1 cellular context compared by ENCODE assay signal in the genomic region with DNA sequence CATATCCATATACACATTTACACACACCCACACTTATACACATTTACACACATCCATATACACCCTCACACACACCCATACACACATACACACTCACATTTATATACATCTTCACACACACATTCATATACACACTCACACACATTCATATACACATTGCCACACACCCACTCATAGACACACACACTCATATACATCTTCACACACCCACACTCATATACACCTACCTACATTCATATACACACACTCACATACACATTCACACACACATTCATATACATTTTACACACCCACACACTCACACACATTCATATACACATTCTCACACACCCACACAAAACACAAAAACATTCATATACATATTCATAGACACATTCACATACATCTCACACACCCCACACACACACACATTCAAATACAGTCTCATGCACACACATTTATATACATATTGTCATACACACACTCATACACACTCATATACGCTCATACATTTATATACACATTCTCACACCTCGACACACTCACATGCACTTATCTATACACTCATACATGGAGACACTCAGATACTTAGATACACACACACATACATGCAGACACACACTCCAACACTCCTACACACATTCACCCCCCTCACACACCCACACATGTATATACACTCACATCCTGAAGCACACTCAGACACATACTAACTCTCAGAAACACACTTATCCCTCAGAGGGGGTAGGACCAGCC.
TF ChIP-seq lines count a peak whose summit lies in the region.

No MANE protein-coding gene starts in this region.

TF ChIP-seq in K562, 482 proteins besides CTCF, POLR2A, EP300 and RAD21 (continued from another document and continues in another):
- TF ChIP-seq, protein P1, sequence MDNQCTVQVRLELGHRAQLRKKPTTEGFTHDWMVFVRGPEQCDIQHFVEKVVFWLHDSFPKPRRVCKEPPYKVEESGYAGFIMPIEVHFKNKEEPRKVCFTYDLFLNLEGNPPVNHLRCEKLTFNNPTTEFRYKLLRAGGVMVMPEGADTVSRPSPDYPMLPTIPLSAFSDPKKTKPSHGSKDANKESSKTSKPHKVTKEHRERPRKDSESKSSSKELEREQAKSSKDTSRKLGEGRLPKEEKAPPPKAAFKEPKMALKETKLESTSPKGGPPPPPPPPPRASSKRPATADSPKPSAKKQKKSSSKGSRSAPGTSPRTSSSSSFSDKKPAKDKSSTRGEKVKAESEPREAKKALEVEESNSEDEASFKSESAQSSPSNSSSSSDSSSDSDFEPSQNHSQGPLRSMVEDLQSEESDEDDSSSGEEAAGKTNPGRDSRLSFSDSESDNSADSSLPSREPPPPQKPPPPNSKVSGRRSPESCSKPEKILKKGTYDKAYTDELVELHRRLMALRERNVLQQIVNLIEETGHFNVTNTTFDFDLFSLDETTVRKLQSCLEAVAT (IDR thresholded peaks at IDR 0.05), result peak; percentile 50 to 66; a peak in 3 of 4 replicates
- TF ChIP-seq CHD7 (IDR thresholded peaks at IDR 0.05; ENCODE audit: low read depth, low read length) (no peak), ARID3B (CRISPR knock-in tag; IDR thresholded peaks at IDR 0.05; ENCODE audit: borderline replicate concordance) (no peak), NCOA4 (IDR thresholded peaks at IDR 0.05; ENCODE audit: partially characterized antibody) (no peak), WHSC1 (IDR thresholded peaks at IDR 0.05; ENCODE audit: low read length) (no peak), PML (IDR thresholded peaks at IDR 0.05; ENCODE audit: low read length) (no peak), EHMT2 (IDR thresholded peaks at IDR 0.05) (0 out of 2 replicates have a peak, but pooled peaks have one; percentile 10), TSC22D4 (tag; IDR thresholded peaks at IDR 0.05) (peak; percentile 27; the same call in 1 of the 2 replicates), TOE1 (IDR thresholded peaks at IDR 0.05; ENCODE audit: borderline replicate concordance) (peak; percentile 55; the same call in 1 of the 2 replicates), TOE1 (CRISPR knock-in tag; IDR thresholded peaks at IDR 0.05; ENCODE audit: borderline replicate concordance, low read depth) (no peak), HDGF (IDR thresholded peaks at IDR 0.05) (no peak), KLF1 (tag; IDR thresholded peaks at IDR 0.05) (no peak), ASH1L (IDR thresholded peaks at IDR 0.05; ENCODE audit: borderline replicate concordance, low read depth, partially characterized antibody) (peak; percentile 40), ARID1B (IDR thresholded peaks at IDR 0.05) (0 out of 2 replicates have a peak, but pooled peaks have one; percentile 10), MTA2 (IDR thresholded peaks at IDR 0.05; ENCODE audit: low read depth) (0 out of 2 replicates have a peak, but pooled peaks have one; percentile 29), ZNF79 (CRISPR knock-in tag; IDR thresholded peaks at IDR 0.05; ENCODE audit: low read depth) (no peak), POLR2H (tag; IDR thresholded peaks at IDR 0.05; ENCODE audit: low read depth) (no peak), BCLAF1 (IDR thresholded peaks at IDR 0.05; ENCODE audit: borderline replicate concordance in 1 of 2, control insufficient read depth in 1 of 2, low read depth in 2 of 2, low read length in 1 of 2) (peak in 1 of 2 experiments; percentile 15; a peak in 2 of 4 replicates), HDAC1 (IDR thresholded peaks at IDR 0.05) (peak in 1 of 2 experiments; percentile 35; a peak in 1 of 4 replicates), GABPB2 (CRISPR knock-in tag; conservative IDR thresholded peaks at IDR 0.05) (no peak), LARP7 (IDR thresholded peaks at IDR 0.05) (peak; percentile 84), TAF9B (IDR thresholded peaks at IDR 0.05; ENCODE audit: partially characterized antibody) (no peak), ARHGAP35 (IDR thresholded peaks at IDR 0.05; ENCODE audit: partially characterized antibody) (peak; percentile 69), YBX1 (IDR thresholded peaks at IDR 0.05) (peak; percentile 73; the same call in 1 of the 2 replicates), PPARD (CRISPR knock-in tag; IDR thresholded peaks at IDR 0.05) (no peak), OTX1 (CRISPR knock-in tag; IDR thresholded peaks at IDR 0.05) (peak; percentile 8; the same call in 1 of the 2 replicates), JUNB (CRISPR knock-in tag; conservative IDR thresholded peaks at IDR 0.05) (no peak)
- TF ChIP-seq, protein P2, sequence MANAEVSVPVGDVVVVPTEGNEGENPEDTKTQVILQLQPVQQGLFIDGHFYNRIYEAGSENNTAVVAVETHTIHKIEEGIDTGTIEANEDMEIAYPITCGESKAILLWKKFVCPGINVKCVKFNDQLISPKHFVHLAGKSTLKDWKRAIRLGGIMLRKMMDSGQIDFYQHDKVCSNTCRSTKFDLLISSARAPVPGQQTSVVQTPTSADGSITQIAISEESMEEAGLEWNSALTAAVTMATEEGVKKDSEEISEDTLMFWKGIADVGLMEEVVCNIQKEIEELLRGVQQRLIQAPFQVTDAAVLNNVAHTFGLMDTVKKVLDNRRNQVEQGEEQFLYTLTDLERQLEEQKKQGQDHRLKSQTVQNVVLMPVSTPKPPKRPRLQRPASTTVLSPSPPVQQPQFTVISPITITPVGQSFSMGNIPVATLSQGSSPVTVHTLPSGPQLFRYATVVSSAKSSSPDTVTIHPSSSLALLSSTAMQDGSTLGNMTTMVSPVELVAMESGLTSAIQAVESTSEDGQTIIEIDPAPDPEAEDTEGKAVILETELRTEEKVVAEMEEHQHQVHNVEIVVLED (CRISPR knock-in tag; IDR thresholded peaks at IDR 0.05), result no peak
- TF ChIP-seq, protein P3, sequence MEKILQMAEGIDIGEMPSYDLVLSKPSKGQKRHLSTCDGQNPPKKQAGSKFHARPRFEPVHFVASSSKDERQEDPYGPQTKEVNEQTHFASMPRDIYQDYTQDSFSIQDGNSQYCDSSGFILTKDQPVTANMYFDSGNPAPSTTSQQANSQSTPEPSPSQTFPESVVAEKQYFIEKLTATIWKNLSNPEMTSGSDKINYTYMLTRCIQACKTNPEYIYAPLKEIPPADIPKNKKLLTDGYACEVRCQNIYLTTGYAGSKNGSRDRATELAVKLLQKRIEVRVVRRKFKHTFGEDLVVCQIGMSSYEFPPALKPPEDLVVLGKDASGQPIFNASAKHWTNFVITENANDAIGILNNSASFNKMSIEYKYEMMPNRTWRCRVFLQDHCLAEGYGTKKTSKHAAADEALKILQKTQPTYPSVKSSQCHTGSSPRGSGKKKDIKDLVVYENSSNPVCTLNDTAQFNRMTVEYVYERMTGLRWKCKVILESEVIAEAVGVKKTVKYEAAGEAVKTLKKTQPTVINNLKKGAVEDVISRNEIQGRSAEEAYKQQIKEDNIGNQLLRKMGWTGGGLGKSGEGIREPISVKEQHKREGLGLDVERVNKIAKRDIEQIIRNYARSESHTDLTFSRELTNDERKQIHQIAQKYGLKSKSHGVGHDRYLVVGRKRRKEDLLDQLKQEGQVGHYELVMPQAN (IDR thresholded peaks at IDR 0.05; ENCODE audit: borderline replicate concordance), result 0 out of 2 replicates have a peak, but pooled peaks have one; percentile 27
- TF ChIP-seq, protein P4, sequence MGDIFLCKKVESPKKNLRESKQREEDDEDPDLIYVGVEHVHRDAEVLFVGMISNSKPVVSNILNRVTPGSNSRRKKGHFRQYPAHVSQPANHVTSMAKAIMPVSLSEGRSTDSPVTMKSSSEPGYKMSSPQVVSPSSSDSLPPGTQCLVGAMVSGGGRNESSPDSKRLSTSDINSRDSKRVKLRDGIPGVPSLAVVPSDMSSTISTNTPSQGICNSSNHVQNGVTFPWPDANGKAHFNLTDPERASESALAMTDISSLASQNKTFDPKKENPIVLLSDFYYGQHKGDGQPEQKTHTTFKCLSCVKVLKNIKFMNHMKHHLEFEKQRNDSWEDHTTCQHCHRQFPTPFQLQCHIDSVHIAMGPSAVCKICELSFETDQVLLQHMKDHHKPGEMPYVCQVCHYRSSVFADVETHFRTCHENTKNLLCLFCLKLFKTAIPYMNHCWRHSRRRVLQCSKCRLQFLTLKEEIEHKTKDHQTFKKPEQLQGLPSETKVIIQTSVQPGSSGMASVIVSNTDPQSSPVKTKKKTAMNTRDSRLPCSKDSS (IDR thresholded peaks at IDR 0.05; ENCODE audit: low read depth, partially characterized antibody), result peak; percentile 53
